In genomic region chr5:119275873-119276214, GRCh38 we compare ENCODE assay signal across 8 cellular contexts.
DNase-seq lines count a peak whose midpoint lies in the region; ATAC-seq and TF ChIP-seq lines count a peak whose summit lies in the region.

No MANE protein-coding gene starts in this region.

- H3K36me3 ChIP-seq in SU-DHL-6 (ENCODE audit: low read length), result no peaks in the 10 kb centered on the region; the same call in 1 of the 2 replicates
- no peaks in the 10 kb centered on the region for H3K36me3 ChIP-seq in upper lobe of right lung

- peak overlapping the region; percentile 96 for H3K27ac ChIP-seq in SU-DHL-6 (ENCODE audit: low read depth, low read length)
- H3K27ac ChIP-seq in upper lobe of right lung, result no peak overlapping the region

- H3F3A ChIP-seq in SU-DHL-6 (ENCODE audit: insufficient read depth), result peaks cover 49% of the 10 kb centered on the region

- H3K27me3 ChIP-seq in SU-DHL-6 (ENCODE audit: low read length) (no peaks in the 10 kb centered on the region), upper lobe of right lung (no peaks in the 10 kb centered on the region)

- H3K4me1 ChIP-seq in upper lobe of right lung, result peaks cover 30% of the 10 kb centered on the region

- no peaks in the 10 kb centered on the region for H3K9me3 Mint-ChIP-seq in natural killer cell treated with Interleukin-12 subunit alpha and Interleukin-12 subunit beta and Interleukin-15 and Interleukin-18, amount 100 ng/mL, for 72 hours

- H3K27me3 Mint-ChIP-seq in natural killer cell treated with Interleukin-12 subunit alpha and Interleukin-12 subunit beta and Interleukin-15 and Interleukin-18, amount 100 ng/mL, for 72 hours, result no peaks in the 10 kb centered on the region

- TF ChIP-seq CTCF in SU-DHL-6 (IDR thresholded peaks at IDR 0.05; ENCODE audit: insufficient read depth, low read length, poor library complexity, severe bottlenecking) (no peak), upper lobe of right lung (IDR thresholded peaks at IDR 0.05) (no peak)

- H3K36me3 Mint-ChIP-seq in natural killer cell treated with Interleukin-12 subunit alpha and Interleukin-12 subunit beta and Interleukin-15 and Interleukin-18, amount 100 ng/mL, for 72 hours, result no peaks in the 10 kb centered on the region

- intact Hi-C loops in upper lobe of right lung (cut with DNase I), result no loop called here

- no peaks in the 10 kb centered on the region; the same call in 1 of the 2 replicates for H4K20me1 ChIP-seq in SU-DHL-6 (ENCODE audit: low read depth, low read length)

- no peaks in the 10 kb centered on the region for H3K9me2 ChIP-seq in SU-DHL-6 (replicated peaks; ENCODE audit: insufficient read depth, low read length)

- peaks cover 82% of the 10 kb centered on the region for H3K79me2 ChIP-seq in SU-DHL-6 (ENCODE audit: insufficient read depth, low read length)

- H3K4me3 Mint-ChIP-seq in natural killer cell treated with Interleukin-12 subunit alpha and Interleukin-12 subunit beta and Interleukin-15 and Interleukin-18, amount 100 ng/mL, for 72 hours, result peak overlapping the region; percentile 99

- no peak for DNase-seq in natural killer cell treated with Interleukin-12 subunit alpha and Interleukin-12 subunit beta and Interleukin-15 and Interleukin-18, amount 100 ng/mL, for 72 hours (ENCODE audit: low spot score)
- DNase-seq in HK-2 (ENCODE audit: unreplicated experiment) (no peak), upper lobe of right lung (no peak), medulla oblongata (ENCODE audit: extremely low spot score) (no peak), HuH-7.5 (ENCODE audit: low spot score) (no peak)

- H3K4me2 ChIP-seq in SU-DHL-6 (ENCODE audit: low read depth, low read length, poor library complexity, severe bottlenecking), result peak overlapping the region; percentile 85

- H3K9me3 ChIP-seq in SU-DHL-6 (ENCODE audit: insufficient read depth, low read length) (no peaks in the 10 kb centered on the region), upper lobe of right lung (no peaks in the 10 kb centered on the region)

- peak overlapping the region; percentile 86 to 99 for H3K27ac Mint-ChIP-seq in natural killer cell treated with Interleukin-12 subunit alpha and Interleukin-12 subunit beta and Interleukin-15 and Interleukin-18, amount 100 ng/mL, for 72 hours

- H3K9ac ChIP-seq in SU-DHL-6 (ENCODE audit: low read length), result peak overlapping the region; percentile 88

- H2AFZ ChIP-seq in SU-DHL-6 (ENCODE audit: low read depth, low read length, severe bottlenecking), result no peak overlapping the region

- peaks cover 87 to 94% of the 10 kb centered on the region in 2 donors for H3K4me1 Mint-ChIP-seq in natural killer cell treated with Interleukin-12 subunit alpha and Interleukin-12 subunit beta and Interleukin-15 and Interleukin-18, amount 100 ng/mL, for 72 hours (ENCODE audit: low read depth in 2 of 2)

- peak overlapping the region; percentile 29 for H3K4me3 ChIP-seq in SU-DHL-6 (ENCODE audit: insufficient read depth, low read length, poor library complexity, severe bottlenecking)
- H3K4me3 ChIP-seq in upper lobe of right lung, result no peak overlapping the region

- ATAC-seq in GM19328 (IDR thresholded peaks at IDR 0.05; ENCODE audit: unreplicated experiment), result peak; percentile 82
- ATAC-seq in HG02981 (IDR thresholded peaks at IDR 0.05; ENCODE audit: unreplicated experiment), result peak; percentile 77
- peak in 1 of 2 donors; percentile 51 for ATAC-seq in natural killer cell treated with Interleukin-12 subunit alpha and Interleukin-12 subunit beta and Interleukin-15 and Interleukin-18, amount 100 ng/mL, for 72 hours
- no peak for ATAC-seq in upper lobe of right lung
